In the genomic region with DNA sequence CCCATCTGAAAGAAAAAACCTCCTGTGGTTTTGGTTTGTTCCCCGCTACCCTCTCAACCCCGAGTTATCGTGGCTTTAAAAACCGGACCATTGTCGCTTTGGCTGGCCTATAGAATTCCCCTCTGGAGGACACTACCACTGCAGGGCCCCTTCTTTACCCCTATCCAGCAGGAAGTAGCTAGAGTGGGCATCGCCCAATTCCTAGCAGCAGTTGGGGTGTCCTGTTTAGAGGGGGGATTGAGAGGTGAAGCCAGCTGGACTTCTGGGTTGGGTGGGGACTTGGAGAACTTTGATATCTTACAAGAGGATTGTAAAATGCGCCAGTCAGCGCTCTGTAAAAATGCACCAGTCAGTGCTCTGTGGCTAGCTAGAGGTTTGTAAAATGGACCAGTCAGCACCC, we compare ENCODE assay signal across 8 cellular contexts. TPM values are rescaled to one million over a fixed set of nuclear protein-coding genes. Genes with fewer than 3 reads are reported as not detected.
DNase-seq lines count a peak whose midpoint lies in the region; ATAC-seq, FAIRE-seq and TF ChIP-seq lines count a peak whose summit lies in the region.
"Not testable (repeated sequence)": the region's sequence is repeated elsewhere in the genome, so short reads cannot be mapped to it uniquely, and the experiment has no call there.

No MANE protein-coding gene starts in this region.

- peaks cover 48% of the 10 kb centered on the region for H3K79me2 ChIP-seq in OCI-LY7 (ENCODE audit: insufficient read depth, low read depth, low read length)

- H3K4me3 ChIP-seq in A549; MG63; OCI-LY7 (ENCODE audit: low read depth, low read length, poor library complexity, severe bottlenecking); small intestine (ENCODE audit: low read depth in 1 of 2, low read length in 2 of 2): not testable (repeated sequence)

- H3K27me3 ChIP-seq in MG63; small intestine (ENCODE audit: control insufficient read depth in 2 of 2, insufficient read depth in 2 of 2, low read length in 2 of 2): not testable (repeated sequence)

- ATAC-seq in A549, result not testable (repeated sequence)

- not testable (repeated sequence) for BruUV-seq in OCI-LY7 (replicated peaks; lab: Mats Ljungman, UMichigan)

- intact Hi-C loops in OCI-LY7 (cut with micrococcal nuclease; ENCODE audit: unreplicated experiment), result not testable (repeated sequence)

- H3K36me3 Mint-ChIP-seq in activated naive CD8-positive, alpha-beta T cell treated with anti-CD3 and anti-CD28 coated beads for 36 hours, result peaks cover 35% of the 10 kb centered on the region

- not testable (repeated sequence) for H2AFZ ChIP-seq in OCI-LY7 (ENCODE audit: low read length)

- in situ Hi-C loops in Caki2 (cut with HindIII; ENCODE audit: low pct_unique_long_range_greater_than_20kb, low sequenced_read_pairs), result not testable (repeated sequence)

- not testable (repeated sequence) for DNase-seq in A549 (ENCODE audit: low read depth in 1 of 2, low spot score in 1 of 2)
- DNase-seq in Caki2 (ENCODE audit: low read depth), result peak; percentile 15
- DNase-seq in MG63, result peak; percentile 12
- DNase-seq in OCI-LY7 (ENCODE audit: low spot score), result peak; percentile 38
- peak; percentile 19 for DNase-seq in activated CD4-positive, alpha-beta T cell treated with anti-CD3 and anti-CD28 coated beads for 48 hours
- DNase-seq in activated naive CD8-positive, alpha-beta T cell treated with anti-CD3 and anti-CD28 coated beads for 36 hours, result peak; percentile 4
- DNase-seq in erythroblast (lab: John Stamatoyannopoulos, UW), result peak; percentile 51 to 54
- DNase-seq in small intestine, result peak; percentile 20

- H3K27me3 Mint-ChIP-seq in activated naive CD8-positive, alpha-beta T cell treated with anti-CD3 and anti-CD28 coated beads for 36 hours, result not testable (repeated sequence)

- not testable (repeated sequence) for H3K27ac Mint-ChIP-seq in activated naive CD8-positive, alpha-beta T cell treated with anti-CD3 and anti-CD28 coated beads for 36 hours

- H3K9me3 Mint-ChIP-seq in activated naive CD8-positive, alpha-beta T cell treated with anti-CD3 and anti-CD28 coated beads for 36 hours, result peaks cover 12% of the 10 kb centered on the region

- not testable (repeated sequence) for TF ChIP-seq CTCF in A549 (IDR thresholded peaks at IDR 0.05); OCI-LY7 (conservative IDR thresholded peaks at IDR 0.05; ENCODE audit: low read length)

- H3K9me3 ChIP-seq in A549; small intestine (ENCODE audit: control insufficient read depth, low read depth): not testable (repeated sequence)
- H3K9me3 ChIP-seq in MG63, result peaks cover 10% of the 10 kb centered on the region
- peaks cover 23% of the 10 kb centered on the region for H3K9me3 ChIP-seq in OCI-LY7 (ENCODE audit: low read length)

- peaks cover 32% of the 10 kb centered on the region for H3K4me1 Mint-ChIP-seq in activated naive CD8-positive, alpha-beta T cell treated with anti-CD3 and anti-CD28 coated beads for 36 hours

- CTCF ChIA-PET in A549 (lab: Yijun Ruan, JAX); OCI-LY7 (lab: Charles Lee; ENCODE audit: unreplicated experiment): not testable (repeated sequence)

- TF ChIP-seq RAD21 in A549 (conservative IDR thresholded peaks at IDR 0.05 in 1 of 2, IDR thresholded peaks at IDR 0.05 in 1 of 2), result not testable (repeated sequence)

- not testable (repeated sequence) for H3K4me3 Mint-ChIP-seq in activated naive CD8-positive, alpha-beta T cell treated with anti-CD3 and anti-CD28 coated beads for 36 hours

- TF ChIP-seq EP300 in A549 (IDR thresholded peaks at IDR 0.05), result not testable (repeated sequence)

- H3K36me3 ChIP-seq in MG63 (peaks cover 47% of the 10 kb centered on the region), OCI-LY7 (ENCODE audit: insufficient read depth, low read length) (peaks cover 40% of the 10 kb centered on the region)
- not testable (repeated sequence) for H3K36me3 ChIP-seq in small intestine (ENCODE audit: control insufficient read depth in 2 of 2, insufficient read depth in 2 of 2, low read length in 2 of 2)

- POLR2A ChIA-PET in A549 (lab: Yijun Ruan, JAX); OCI-LY7 (lab: Charles Lee): not testable (repeated sequence)

- H3K9me2 ChIP-seq in OCI-LY7 (ENCODE audit: insufficient read depth, low read length), result not testable (repeated sequence)

- H3K4me1 ChIP-seq in A549 (peaks cover 17% of the 10 kb centered on the region), small intestine (ENCODE audit: control insufficient read depth in 2 of 2, insufficient read depth in 1 of 2, low read depth in 1 of 2, low read length in 1 of 2) (peaks cover 2 to 14% of the 10 kb centered on the region in 2 donors)
- H3K4me1 ChIP-seq in OCI-LY7 (ENCODE audit: insufficient read depth, low read length, poor library complexity, severe bottlenecking), result not testable (repeated sequence)

- TF ChIP-seq POLR2A in A549 (IDR thresholded peaks at IDR 0.05; ENCODE audit: low read length); erythroblast (IDR thresholded peaks at IDR 0.05; ENCODE audit: low read length): not testable (repeated sequence)

- not testable (repeated sequence) for H3K27ac ChIP-seq in A549; OCI-LY7 (ENCODE audit: low read depth, low read length, poor library complexity, severe bottlenecking); small intestine (ENCODE audit: low read depth in 1 of 2, low read length in 1 of 2)

- not testable (repeated sequence) for H3K4me2 ChIP-seq in A549; OCI-LY7 (ENCODE audit: low read length)

- WGBS in A549 (ENCODE audit: missing lambda C conversion rate), result 94% methylated on average over 8 of the region's 8 CpGs
- WGBS in small intestine, 3 donors, result 93 to 95% (median 95%) methylated on average over 8 of the region's 8 CpGs

- not testable (repeated sequence) for H4K20me1 ChIP-seq in OCI-LY7 (ENCODE audit: insufficient read depth, low read length)

- FAIRE-seq in A549 (lab: Jason Lieb, UNC); small intestine (lab: Jason Lieb, UNC): not testable (repeated sequence)

TF ChIP-seq in A549, 52 proteins besides CTCF, POLR2A, EP300 and RAD21:
- peak; percentile 60 for TF ChIP-seq MAFK (IDR thresholded peaks at IDR 0.05; ENCODE audit: partially characterized antibody)

RNA-seq across cellular contexts. Expression of a gene that starts 24.6 kb away (rescaled TPM):
- polyA plus RNA-seq in A549 (2011; rRNA removed) (65.4 and 80.0 TPM in 2 replicates), A549 (2017; fragmentation: RNase III; extraction: RNeasy Plus Mini Kit Qiagen cat#74134 plus additional on column Dnase treatment) (52.3 to 60.4 TPM (median 59.8 TPM) in 3 replicates), small intestine (10 to 100 TPM; 35.6 to 55.9 (median 41.9) TPM)
- polyA plus RNA-seq in A549 (2012; cell fraction: cytosol; rRNA removed), result 23.7 and 31.8 TPM in 2 replicates
- 12.0 and 21.8 TPM in 2 replicates for polyA plus RNA-seq in A549 (2012; cell fraction: nucleus; rRNA removed)
- polyA minus RNA-seq in A549 (2011; rRNA and poly(A)+ RNA removed), result 42.8 and 50.1 TPM in 2 replicates
- 33.9 and 35.6 TPM in 2 replicates for total RNA-seq in Caki2 (2014; rRNA removed; shearing (Covaris generic); ENCODE audit: low replicate concordance)
- 41.6 and 50.4 TPM in 2 replicates for total RNA-seq in MG63 (2014; rRNA removed; shearing (Covaris generic); ENCODE audit: low replicate concordance)
- total RNA-seq in OCI-LY7 (2014; rRNA removed; shearing (Covaris generic)), result 22.0 and 24.7 TPM in 2 replicates
- total RNA-seq in OCI-LY7 (2022), result 51.1 and 52.8 TPM in 2 replicates
- 10 to 100 TPM; 59.8 to 62.9 TPM for total RNA-seq in activated naive CD8-positive, alpha-beta T cell treated with anti-CD3 and anti-CD28 coated beads for 36 hours
